In genomic region chr4:71375494-71375893, GRCh38 we compare ENCODE assay signal across 6 cellular contexts. TPM values are rescaled to one million over a fixed set of nuclear protein-coding genes. Genes with fewer than 3 reads are reported as not detected.
"Had no signal": no experiment of that assay in that cellular context is flagged by ENCODE, and none has a peak within 500 bp of the region (broad histone marks: within the 10 kb centered on the region; RNA-seq: fewer than 3 reads in every experiment).

No MANE protein-coding gene starts in this region.

- FAIRE-seq: HepG2, HTR-8/SVneo, K562 had no signal

- H3K4me3 ChIP-seq: K562 had no signal

- H3K4me1 Mint-ChIP-seq: IgD-negative memory B cell had no signal

- H3K27me3 Mint-ChIP-seq: IgD-negative memory B cell had no signal

- H3K27ac Mint-ChIP-seq: IgD-negative memory B cell had no signal

- ATAC-seq: HepG2, K562 had no signal

- H3K4me3 Mint-ChIP-seq: IgD-negative memory B cell had no signal

- DNase-seq: IMR-90 had no signal

- H3K27ac ChIP-seq: HL-60 had no signal

- H3K36me3 Mint-ChIP-seq: IgD-negative memory B cell had no signal

RNA-seq across cellular contexts. Expression of gene SLC4A4, which starts 36.7 kb away (rescaled TPM):
- total RNA-seq: HepG2 had no signal
- polyA plus RNA-seq: IgD-negative memory B cell had no signal
